1 cellular context compared by ENCODE assay signal in genomic region chr1:45205910-45206721, GRCh38.
TF ChIP-seq lines count a peak whose summit lies in the region.

Gene ZSWIM5, minus strand, starts transcription at chr1:45206605. Its CDS starts 255 bp downstream, at chr1:45206350.

TF ChIP-seq in HepG2, 621 proteins besides CTCF, POLR2A, EP300 and RAD21 (continued from another document and continues in another):
- TF ChIP-seq, protein P1, sequence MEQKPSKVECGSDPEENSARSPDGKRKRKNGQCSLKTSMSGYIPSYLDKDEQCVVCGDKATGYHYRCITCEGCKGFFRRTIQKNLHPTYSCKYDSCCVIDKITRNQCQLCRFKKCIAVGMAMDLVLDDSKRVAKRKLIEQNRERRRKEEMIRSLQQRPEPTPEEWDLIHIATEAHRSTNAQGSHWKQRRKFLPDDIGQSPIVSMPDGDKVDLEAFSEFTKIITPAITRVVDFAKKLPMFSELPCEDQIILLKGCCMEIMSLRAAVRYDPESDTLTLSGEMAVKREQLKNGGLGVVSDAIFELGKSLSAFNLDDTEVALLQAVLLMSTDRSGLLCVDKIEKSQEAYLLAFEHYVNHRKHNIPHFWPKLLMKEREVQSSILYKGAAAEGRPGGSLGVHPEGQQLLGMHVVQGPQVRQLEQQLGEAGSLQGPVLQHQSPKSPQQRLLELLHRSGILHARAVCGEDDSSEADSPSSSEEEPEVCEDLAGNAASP (CRISPR knock-in tag; IDR thresholded peaks at IDR 0.05; ENCODE audit: borderline replicate concordance), result no peak
- no peak for TF ChIP-seq ZBTB43 (CRISPR knock-in tag; conservative IDR thresholded peaks at IDR 0.05)
- peak; percentile 56; the same call in 1 of the 2 replicates for TF ChIP-seq SAFB2 (CRISPR knock-in tag; IDR thresholded peaks at IDR 0.05; ENCODE audit: borderline replicate concordance, low read depth)
- TF ChIP-seq CCDC6 (CRISPR knock-in tag; IDR thresholded peaks at IDR 0.05), result peak; percentile 68; the same call in 1 of the 2 replicates
- no peak for TF ChIP-seq NPAS2 (CRISPR knock-in tag; IDR thresholded peaks at IDR 0.05; ENCODE audit: borderline replicate concordance)
- TF ChIP-seq REL (CRISPR knock-in tag; conservative IDR thresholded peaks at IDR 0.05), result no peak
- TF ChIP-seq, protein P2, sequence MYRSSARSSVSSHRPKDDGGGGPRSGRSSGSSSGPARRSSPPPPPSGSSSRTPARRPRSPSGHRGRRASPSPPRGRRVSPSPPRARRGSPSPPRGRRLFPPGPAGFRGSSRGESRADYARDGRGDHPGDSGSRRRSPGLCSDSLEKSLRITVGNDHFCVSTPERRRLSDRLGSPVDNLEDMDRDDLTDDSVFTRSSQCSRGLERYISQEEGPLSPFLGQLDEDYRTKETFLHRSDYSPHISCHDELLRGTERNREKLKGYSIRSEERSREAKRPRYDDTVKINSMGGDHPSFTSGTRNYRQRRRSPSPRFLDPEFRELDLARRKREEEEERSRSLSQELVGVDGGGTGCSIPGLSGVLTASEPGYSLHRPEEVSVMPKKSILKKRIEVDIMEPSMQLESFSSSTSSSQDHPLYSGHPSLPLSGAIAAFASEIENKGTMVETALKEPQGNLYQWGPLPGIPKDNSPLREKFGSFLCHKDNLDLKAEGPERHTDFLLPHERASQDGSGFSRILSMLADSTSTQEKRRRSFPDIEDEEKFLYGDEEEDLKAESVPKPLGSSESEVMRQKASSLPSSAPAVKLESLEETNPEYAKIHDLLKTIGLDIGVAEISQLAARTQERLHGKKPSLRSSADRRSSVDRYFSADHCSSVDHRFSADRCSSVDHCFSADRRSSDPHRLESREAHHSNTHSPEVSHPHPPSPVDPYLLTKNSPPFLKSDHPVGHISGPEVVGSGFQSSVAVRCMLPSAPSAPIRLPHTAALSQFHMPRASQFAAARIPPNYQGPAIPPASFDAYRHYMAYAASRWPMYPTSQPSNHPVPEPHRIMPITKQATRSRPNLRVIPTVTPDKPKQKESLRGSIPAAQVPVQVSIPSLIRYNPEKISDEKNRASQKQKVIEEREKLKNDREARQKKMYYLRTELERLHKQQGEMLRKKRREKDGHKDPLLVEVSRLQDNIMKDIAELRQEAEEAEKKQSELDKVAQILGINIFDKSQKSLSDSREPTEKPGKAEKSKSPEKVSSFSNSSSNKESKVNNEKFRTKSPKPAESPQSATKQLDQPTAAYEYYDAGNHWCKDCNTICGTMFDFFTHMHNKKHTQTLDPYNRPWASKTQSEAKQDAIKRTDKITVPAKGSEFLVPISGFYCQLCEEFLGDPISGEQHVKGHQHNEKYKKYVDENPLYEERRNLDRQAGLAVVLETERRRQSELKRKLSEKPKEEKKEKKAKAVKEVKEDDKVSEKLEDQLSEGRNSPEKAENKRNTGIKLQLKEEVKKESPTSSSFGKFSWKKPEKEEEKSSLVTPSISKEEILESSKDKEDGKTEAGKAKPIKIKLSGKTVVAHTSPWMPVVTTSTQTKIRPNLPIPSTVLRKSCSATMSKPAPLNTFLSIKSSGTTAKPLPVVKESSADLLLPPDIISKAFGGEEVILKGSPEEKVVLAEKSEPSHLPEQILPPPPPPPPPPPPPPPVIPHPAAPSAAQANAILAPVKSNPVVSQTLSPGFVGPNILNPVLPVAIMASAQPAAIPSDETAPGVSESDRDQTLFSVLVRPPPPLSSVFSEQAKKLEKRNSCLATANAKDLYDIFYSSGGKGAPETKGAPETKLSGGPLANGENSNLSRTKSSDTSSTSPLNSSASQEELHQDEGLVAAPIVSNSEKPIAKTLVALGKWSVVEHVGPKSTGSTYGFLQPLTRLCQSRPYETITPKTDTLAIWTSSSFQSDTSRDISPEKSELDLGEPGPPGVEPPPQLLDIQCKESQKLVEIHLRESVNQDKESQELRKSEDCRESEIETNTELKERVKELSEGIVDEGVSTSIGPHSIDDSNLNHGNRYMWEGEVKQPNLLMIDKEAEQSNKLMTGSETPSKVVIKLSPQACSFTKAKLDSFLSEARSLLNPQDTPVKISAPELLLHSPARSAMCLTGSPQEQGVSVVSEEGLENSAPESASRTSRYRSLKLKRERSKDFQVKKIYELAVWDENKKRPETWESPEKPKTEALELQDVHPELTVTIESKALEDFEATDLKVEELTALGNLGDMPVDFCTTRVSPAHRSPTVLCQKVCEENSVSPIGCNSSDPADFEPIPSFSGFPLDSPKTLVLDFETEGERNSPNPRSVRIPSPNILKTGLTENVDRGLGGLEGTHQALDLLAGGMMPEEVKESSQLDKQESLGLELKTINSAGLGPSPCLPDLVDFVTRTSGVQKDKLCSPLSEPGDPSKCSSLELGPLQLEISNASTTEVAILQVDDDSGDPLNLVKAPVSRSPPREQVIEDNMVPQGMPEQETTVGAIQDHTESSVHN (CRISPR knock-in tag; IDR thresholded peaks at IDR 0.05), result no peak
- no peak for TF ChIP-seq RARG (CRISPR knock-in tag; IDR thresholded peaks at IDR 0.05; ENCODE audit: low read depth)
- TF ChIP-seq, protein P3, sequence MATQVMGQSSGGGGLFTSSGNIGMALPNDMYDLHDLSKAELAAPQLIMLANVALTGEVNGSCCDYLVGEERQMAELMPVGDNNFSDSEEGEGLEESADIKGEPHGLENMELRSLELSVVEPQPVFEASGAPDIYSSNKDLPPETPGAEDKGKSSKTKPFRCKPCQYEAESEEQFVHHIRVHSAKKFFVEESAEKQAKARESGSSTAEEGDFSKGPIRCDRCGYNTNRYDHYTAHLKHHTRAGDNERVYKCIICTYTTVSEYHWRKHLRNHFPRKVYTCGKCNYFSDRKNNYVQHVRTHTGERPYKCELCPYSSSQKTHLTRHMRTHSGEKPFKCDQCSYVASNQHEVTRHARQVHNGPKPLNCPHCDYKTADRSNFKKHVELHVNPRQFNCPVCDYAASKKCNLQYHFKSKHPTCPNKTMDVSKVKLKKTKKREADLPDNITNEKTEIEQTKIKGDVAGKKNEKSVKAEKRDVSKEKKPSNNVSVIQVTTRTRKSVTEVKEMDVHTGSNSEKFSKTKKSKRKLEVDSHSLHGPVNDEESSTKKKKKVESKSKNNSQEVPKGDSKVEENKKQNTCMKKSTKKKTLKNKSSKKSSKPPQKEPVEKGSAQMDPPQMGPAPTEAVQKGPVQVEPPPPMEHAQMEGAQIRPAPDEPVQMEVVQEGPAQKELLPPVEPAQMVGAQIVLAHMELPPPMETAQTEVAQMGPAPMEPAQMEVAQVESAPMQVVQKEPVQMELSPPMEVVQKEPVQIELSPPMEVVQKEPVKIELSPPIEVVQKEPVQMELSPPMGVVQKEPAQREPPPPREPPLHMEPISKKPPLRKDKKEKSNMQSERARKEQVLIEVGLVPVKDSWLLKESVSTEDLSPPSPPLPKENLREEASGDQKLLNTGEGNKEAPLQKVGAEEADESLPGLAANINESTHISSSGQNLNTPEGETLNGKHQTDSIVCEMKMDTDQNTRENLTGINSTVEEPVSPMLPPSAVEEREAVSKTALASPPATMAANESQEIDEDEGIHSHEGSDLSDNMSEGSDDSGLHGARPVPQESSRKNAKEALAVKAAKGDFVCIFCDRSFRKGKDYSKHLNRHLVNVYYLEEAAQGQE (IDR thresholded peaks at IDR 0.05; ENCODE audit: borderline replicate concordance in 1 of 2, low read depth in 1 of 2, low read length in 2 of 2), result no peak
- TF ChIP-seq, protein P4, sequence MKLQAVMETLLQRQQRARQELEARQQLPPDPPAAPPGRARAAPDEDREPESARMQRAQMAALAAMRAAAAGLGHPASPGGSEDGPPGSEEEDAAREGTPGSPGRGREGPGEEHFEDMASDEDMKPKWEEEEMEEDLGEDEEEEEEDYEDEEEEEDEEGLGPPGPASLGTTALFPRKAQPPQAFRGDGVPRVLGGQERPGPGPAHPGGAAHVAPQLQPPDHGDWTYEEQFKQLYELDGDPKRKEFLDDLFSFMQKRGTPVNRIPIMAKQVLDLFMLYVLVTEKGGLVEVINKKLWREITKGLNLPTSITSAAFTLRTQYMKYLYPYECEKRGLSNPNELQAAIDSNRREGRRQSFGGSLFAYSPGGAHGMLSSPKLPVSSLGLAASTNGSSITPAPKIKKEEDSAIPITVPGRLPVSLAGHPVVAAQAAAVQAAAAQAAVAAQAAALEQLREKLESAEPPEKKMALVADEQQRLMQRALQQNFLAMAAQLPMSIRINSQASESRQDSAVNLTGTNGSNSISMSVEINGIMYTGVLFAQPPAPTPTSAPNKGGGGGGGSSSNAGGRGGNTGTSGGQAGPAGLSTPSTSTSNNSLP (IDR thresholded peaks at IDR 0.05; ENCODE audit: low read depth, low read length), result peak; percentile 19; the same call in 1 of the 2 replicates
- no peak for TF ChIP-seq TCF7 (IDR thresholded peaks at IDR 0.05; ENCODE audit: low read depth)
- no peak for TF ChIP-seq CHD4 (IDR thresholded peaks at IDR 0.05; ENCODE audit: borderline replicate concordance, low read length)
- TF ChIP-seq, protein P5, sequence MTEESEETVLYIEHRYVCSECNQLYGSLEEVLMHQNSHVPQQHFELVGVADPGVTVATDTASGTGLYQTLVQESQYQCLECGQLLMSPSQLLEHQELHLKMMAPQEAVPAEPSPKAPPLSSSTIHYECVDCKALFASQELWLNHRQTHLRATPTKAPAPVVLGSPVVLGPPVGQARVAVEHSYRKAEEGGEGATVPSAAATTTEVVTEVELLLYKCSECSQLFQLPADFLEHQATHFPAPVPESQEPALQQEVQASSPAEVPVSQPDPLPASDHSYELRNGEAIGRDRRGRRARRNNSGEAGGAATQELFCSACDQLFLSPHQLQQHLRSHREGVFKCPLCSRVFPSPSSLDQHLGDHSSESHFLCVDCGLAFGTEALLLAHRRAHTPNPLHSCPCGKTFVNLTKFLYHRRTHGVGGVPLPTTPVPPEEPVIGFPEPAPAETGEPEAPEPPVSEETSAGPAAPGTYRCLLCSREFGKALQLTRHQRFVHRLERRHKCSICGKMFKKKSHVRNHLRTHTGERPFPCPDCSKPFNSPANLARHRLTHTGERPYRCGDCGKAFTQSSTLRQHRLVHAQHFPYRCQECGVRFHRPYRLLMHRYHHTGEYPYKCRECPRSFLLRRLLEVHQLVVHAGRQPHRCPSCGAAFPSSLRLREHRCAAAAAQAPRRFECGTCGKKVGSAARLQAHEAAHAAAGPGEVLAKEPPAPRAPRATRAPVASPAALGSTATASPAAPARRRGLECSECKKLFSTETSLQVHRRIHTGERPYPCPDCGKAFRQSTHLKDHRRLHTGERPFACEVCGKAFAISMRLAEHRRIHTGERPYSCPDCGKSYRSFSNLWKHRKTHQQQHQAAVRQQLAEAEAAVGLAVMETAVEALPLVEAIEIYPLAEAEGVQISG (CRISPR knock-in tag; IDR thresholded peaks at IDR 0.05), result peak; percentile 61; the same call in 1 of the 2 replicates
- TF ChIP-seq ZFAT (CRISPR knock-in tag; conservative IDR thresholded peaks at IDR 0.05), result no peak
- no peak for TF ChIP-seq MTF2 (CRISPR knock-in tag; IDR thresholded peaks at IDR 0.05; ENCODE audit: borderline replicate concordance)
- TF ChIP-seq CENPBD1 (CRISPR knock-in tag; IDR thresholded peaks at IDR 0.05; ENCODE audit: borderline replicate concordance, low read depth), result no peak
- TF ChIP-seq, protein P6, sequence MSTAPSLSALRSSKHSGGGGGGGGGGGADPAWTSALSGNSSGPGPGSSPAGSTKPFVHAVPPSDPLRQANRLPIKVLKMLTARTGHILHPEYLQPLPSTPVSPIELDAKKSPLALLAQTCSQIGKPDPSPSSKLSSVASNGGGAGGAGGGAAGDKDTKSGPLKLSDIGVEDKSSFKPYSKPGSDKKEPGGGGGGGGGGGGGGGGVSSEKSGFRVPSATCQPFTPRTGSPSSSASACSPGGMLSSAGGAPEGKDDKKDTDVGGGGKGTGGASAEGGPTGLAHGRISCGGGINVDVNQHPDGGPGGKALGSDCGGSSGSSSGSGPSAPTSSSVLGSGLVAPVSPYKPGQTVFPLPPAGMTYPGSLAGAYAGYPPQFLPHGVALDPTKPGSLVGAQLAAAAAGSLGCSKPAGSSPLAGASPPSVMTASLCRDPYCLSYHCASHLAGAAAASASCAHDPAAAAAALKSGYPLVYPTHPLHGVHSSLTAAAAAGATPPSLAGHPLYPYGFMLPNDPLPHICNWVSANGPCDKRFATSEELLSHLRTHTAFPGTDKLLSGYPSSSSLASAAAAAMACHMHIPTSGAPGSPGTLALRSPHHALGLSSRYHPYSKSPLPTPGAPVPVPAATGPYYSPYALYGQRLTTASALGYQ (CRISPR knock-in tag; IDR thresholded peaks at IDR 0.05), result no peak
- TF ChIP-seq TCF7L2 (IDR thresholded peaks at IDR 0.05; ENCODE audit: low read depth, low read length), result no peak
- no peak for TF ChIP-seq ZNF256 (CRISPR knock-in tag; conservative IDR thresholded peaks at IDR 0.05)
- peak; percentile 68; the same call in 1 of the 2 replicates for TF ChIP-seq ZNF768 (CRISPR knock-in tag; IDR thresholded peaks at IDR 0.05)
- no peak for TF ChIP-seq ZSCAN5A (CRISPR knock-in tag; IDR thresholded peaks at IDR 0.05; ENCODE audit: borderline replicate concordance)
- TF ChIP-seq, protein P7, sequence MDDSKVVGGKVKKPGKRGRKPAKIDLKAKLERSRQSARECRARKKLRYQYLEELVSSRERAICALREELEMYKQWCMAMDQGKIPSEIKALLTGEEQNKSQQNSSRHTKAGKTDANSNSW (CRISPR knock-in tag; IDR thresholded peaks at IDR 0.05; ENCODE audit: borderline replicate concordance), result no peak
- no peak for TF ChIP-seq ZNF382 (CRISPR knock-in tag; IDR thresholded peaks at IDR 0.05; ENCODE audit: borderline replicate concordance)
- no peak for TF ChIP-seq MLX (CRISPR knock-in tag; IDR thresholded peaks at IDR 0.05)
- no peak for TF ChIP-seq SP2 (CRISPR knock-in tag; IDR thresholded peaks at IDR 0.05)
- TF ChIP-seq ONECUT2 (CRISPR knock-in tag; IDR thresholded peaks at IDR 0.05), result no peak
- TF ChIP-seq SRSF9 (IDR thresholded peaks at IDR 0.05; ENCODE audit: borderline replicate concordance, insufficient read depth, low read depth, low read length, poor library complexity, severe bottlenecking), result no peak
- peak; percentile 29; the same call in 1 of the 2 replicates for TF ChIP-seq ZMYM4 (CRISPR knock-in tag; IDR thresholded peaks at IDR 0.05)
- no peak for TF ChIP-seq NFYC (CRISPR knock-in tag; IDR thresholded peaks at IDR 0.05)
